25 cellular contexts compared by ENCODE assay signal in genomic region chrX:113586281-113586898, GRCh38.
DNase-seq lines count a peak whose midpoint lies in the region; FAIRE-seq and TF ChIP-seq lines count a peak whose summit lies in the region.
"Had no signal": no experiment of that assay in that cellular context is flagged by ENCODE, and none has a peak within 500 bp of the region (broad histone marks: within the 10 kb centered on the region; RNA-seq: fewer than 3 reads in every experiment).

No MANE protein-coding gene starts in this region.

- H3K18ac ChIP-seq in H9 (ENCODE audit: insufficient read length, low read depth, low read length): no peak overlapping the region

- H2BK5ac ChIP-seq in H9 (ENCODE audit: insufficient read length, low read length): no peak overlapping the region

- no peak overlapping the region for H3K56ac ChIP-seq in H9 (ENCODE audit: insufficient read length, low read depth, low read length)

- H3K36me3 Mint-ChIP-seq in H9 (ENCODE audit: insufficient read depth in 1 of 3, low read depth in 3 of 3) (peaks cover 9 to 26% (median 11%) of the 10 kb centered on the region in 3 experiments), chondrocyte (ENCODE audit: low read depth) (no peaks in the 10 kb centered on the region), nephron (ENCODE audit: low read depth) (no peaks in the 10 kb centered on the region)
- no peaks in the 10 kb centered on the region for H3K36me3 Mint-ChIP-seq in activated naive CD4-positive, alpha-beta T cell treated with anti-CD3 and anti-CD28 coated beads, Interleukin-2, amount 10 ng/mL, durations not matched to agents 7 days and 5 days
- H3K36me3 Mint-ChIP-seq: CD14-positive monocyte; CD8-positive, alpha-beta memory T cell had no signal

- DNase-seq in H9 (peak; percentile 22), chondrocyte (ENCODE audit: low spot score) (peak; percentile 57), kidney (peak; percentile 37), HEK293T (ENCODE audit: extremely low spot score) (no peak), C1 segment of cervical spinal cord (lab: John Stamatoyannopoulos, UW) (no peak), OCI-M1 (lab: John Stamatoyannopoulos, UW) (no peak)
- no peak for DNase-seq in activated naive CD4-positive, alpha-beta T cell treated with anti-CD3 and anti-CD28 coated beads, Interleukin-2, amount 10 ng/mL, durations not matched to agents 7 days and 5 days
- DNase-seq: CD4-positive, alpha-beta T cell; CD8-positive, alpha-beta memory T cell; DMS 273 treated with DMSO at 0.1 percent for 48 hours; DMS79; EL; GDM1; GOT3; H7; HFFc6 had no signal

- no peaks in the 10 kb centered on the region for H4K20me1 ChIP-seq in H9 (ENCODE audit: control insufficient read depth, insufficient read depth, insufficient read length)
- H4K20me1 ChIP-seq: BLaER1 had no signal

- intact Hi-C loops in kidney (cut with DNase I): no loop called here

- no peaks in the 10 kb centered on the region for H3K79me1 ChIP-seq in H9 (ENCODE audit: insufficient read depth, low read depth, low read length, poor library complexity, severe bottlenecking)

- H3K27ac Mint-ChIP-seq in H9 (peak overlapping the region in 1 of 3 experiments; percentile 56; a peak in 1 of 7 replicates), chondrocyte (ENCODE audit: unreplicated experiment) (no peak overlapping the region), nephron (peak overlapping the region in 2 of 3 experiments; percentile 76 to 78)
- H3K27ac Mint-ChIP-seq in activated naive CD4-positive, alpha-beta T cell treated with anti-CD3 and anti-CD28 coated beads, Interleukin-2, amount 10 ng/mL, durations not matched to agents 7 days and 5 days: no peak overlapping the region
- H3K27ac Mint-ChIP-seq: B cell; CD14-positive monocyte; CD4-positive, alpha-beta T cell; CD8-positive, alpha-beta memory T cell; HFFc6 had no signal

- no peak overlapping the region for H2BK120ac ChIP-seq in H9 (ENCODE audit: low read depth, low read length, poor library complexity, severe bottlenecking)

- no peak overlapping the region for H3K9ac ChIP-seq in H9 (ENCODE audit: extremely low read depth, insufficient read length, low read length)
- no peak overlapping the region for H3K9ac ChIP-seq in kidney (ENCODE audit: low read length in 2 of 2)
- H3K9ac ChIP-seq: BLaER1 had no signal

- no peak overlapping the region for H2AFZ ChIP-seq in H9 (ENCODE audit: low read length)

- H3K9me3 Mint-ChIP-seq in H9 (peaks cover 10 to 11% of the 10 kb centered on the region in 2 experiments), chondrocyte (ENCODE audit: low read depth) (peaks cover 5% of the 10 kb centered on the region), nephron (peaks cover 7% of the 10 kb centered on the region)
- H3K9me3 Mint-ChIP-seq in activated naive CD4-positive, alpha-beta T cell treated with anti-CD3 and anti-CD28 coated beads, Interleukin-2, amount 10 ng/mL, durations not matched to agents 7 days and 5 days: no peaks in the 10 kb centered on the region
- H3K9me3 Mint-ChIP-seq: HFFc6 had no signal

- H4K8ac ChIP-seq in H9 (replicated peaks; ENCODE audit: insufficient read length, low read depth, low read length): no peak overlapping the region

- CTCF ChIA-PET in HEK293T (lab: Yijun Ruan, JAX): no interaction called here
- CTCF ChIA-PET in activated naive CD4-positive, alpha-beta T cell treated with anti-CD3 and anti-CD28 coated beads, Interleukin-2, amount 10 ng/mL, durations not matched to agents 7 days and 5 days (lab: Charles Lee): no interaction called here

- H3K4me3 Mint-ChIP-seq in H9 (no peak overlapping the region), chondrocyte (ENCODE audit: unreplicated experiment) (no peak overlapping the region), nephron (no peak overlapping the region)
- no peak overlapping the region for H3K4me3 Mint-ChIP-seq in activated naive CD4-positive, alpha-beta T cell treated with anti-CD3 and anti-CD28 coated beads, Interleukin-2, amount 10 ng/mL, durations not matched to agents 7 days and 5 days
- H3K4me3 Mint-ChIP-seq: B cell; CD14-positive monocyte; CD4-positive, alpha-beta T cell; CD8-positive, alpha-beta memory T cell; HFFc6 had no signal

- no peak overlapping the region for H3K4me2 ChIP-seq in H9 (ENCODE audit: insufficient read depth, insufficient read length, low read length)
- H3K4me2 ChIP-seq: BLaER1 had no signal

- H2BK15ac ChIP-seq in H9 (ENCODE audit: low read depth, low read length): no peak overlapping the region

- no peaks in the 10 kb centered on the region for H3K27me3 ChIP-seq in H9 (ENCODE audit: insufficient read depth, low read length)

- H3K4me1 Mint-ChIP-seq in H9 (no peaks in the 10 kb centered on the region), chondrocyte (ENCODE audit: low read depth) (no peaks in the 10 kb centered on the region), nephron (peaks cover 22% of the 10 kb centered on the region)
- no peaks in the 10 kb centered on the region for H3K4me1 Mint-ChIP-seq in activated naive CD4-positive, alpha-beta T cell treated with anti-CD3 and anti-CD28 coated beads, Interleukin-2, amount 10 ng/mL, durations not matched to agents 7 days and 5 days
- H3K4me1 Mint-ChIP-seq: CD14-positive monocyte; CD8-positive, alpha-beta memory T cell had no signal

- H2BK20ac ChIP-seq in H9 (ENCODE audit: low read depth, low read length, poor library complexity, severe bottlenecking): no peak overlapping the region

- H4K5ac ChIP-seq in H9 (ENCODE audit: insufficient read length, low read depth, low read length): no peak overlapping the region

- H3K36me3 ChIP-seq in kidney (ENCODE audit: control insufficient read depth in 1 of 2, insufficient read depth in 2 of 2, low read length in 2 of 2): no peaks in the 10 kb centered on the region
- H3K36me3 ChIP-seq: BLaER1 had no signal

- no peaks in the 10 kb centered on the region for H3K23me2 ChIP-seq in H9 (ENCODE audit: insufficient read length, low read depth, low read length, poor library complexity, severe bottlenecking)

- H2BK12ac ChIP-seq in H9 (ENCODE audit: insufficient read length, low read depth, low read length): no peak overlapping the region

- POLR2A ChIA-PET in HEK293T (lab: Yijun Ruan, JAX): no interaction called here

- no peak overlapping the region for H3T11ph ChIP-seq in H9 (ENCODE audit: low read length)

- H3K27me3 Mint-ChIP-seq in H9 (ENCODE audit: low read depth): no peaks in the 10 kb centered on the region
- peaks cover 5% of the 10 kb centered on the region for H3K27me3 Mint-ChIP-seq in chondrocyte (ENCODE audit: low read depth)
- no peaks in the 10 kb centered on the region for H3K27me3 Mint-ChIP-seq in nephron (ENCODE audit: low read depth)
- no peaks in the 10 kb centered on the region for H3K27me3 Mint-ChIP-seq in activated naive CD4-positive, alpha-beta T cell treated with anti-CD3 and anti-CD28 coated beads, Interleukin-2, amount 10 ng/mL, durations not matched to agents 7 days and 5 days
- H3K27me3 Mint-ChIP-seq: B cell; CD4-positive, alpha-beta T cell had no signal

- no peaks in the 10 kb centered on the region for H3K9me3 ChIP-seq in H9 (ENCODE audit: control insufficient read depth, low read depth, low read length)
- H3K9me3 ChIP-seq in kidney (ENCODE audit: control insufficient read depth in 1 of 2, low read length in 2 of 2): no peaks in the 10 kb centered on the region

- no peak for FAIRE-seq in kidney (lab: Jason Lieb, UNC)
- FAIRE-seq: A204.1, D721Med, GM12878, GM19239 had no signal

- no peaks in the 10 kb centered on the region for H3K4me1 ChIP-seq in H9 (ENCODE audit: insufficient read depth, low read length)
- H3K4me1 ChIP-seq in kidney (ENCODE audit: control insufficient read depth in 1 of 2, insufficient read depth in 1 of 2, low read depth in 1 of 2, low read length in 2 of 2): no peaks in the 10 kb centered on the region
- H3K4me1 ChIP-seq: BLaER1 had no signal

- no peak overlapping the region; the same call in 1 of the 2 replicates for H3K14ac ChIP-seq in H9 (ENCODE audit: insufficient read depth, low read length)

- TF ChIP-seq CTCF in H9 (conservative IDR thresholded peaks at IDR 0.05): no peak
- TF ChIP-seq CTCF in chondrocyte (IDR thresholded peaks at IDR 0.05): no peak
- TF ChIP-seq CTCF in kidney (IDR thresholded peaks at IDR 0.05; ENCODE audit: borderline replicate concordance, extremely low read depth, insufficient read depth): no peak
- no peak for TF ChIP-seq CTCF in nephron (IDR thresholded peaks at IDR 0.05; ENCODE audit: unreplicated experiment in 3 of 3)

- no peak overlapping the region for H3K4me3 ChIP-seq in kidney (ENCODE audit: low read length in 2 of 2)
- H3K4me3 ChIP-seq: BLaER1, GM12878 had no signal

- no peak overlapping the region for H3K27ac ChIP-seq in H9 (ENCODE audit: insufficient read length, low read depth, low read length)
- H3K27ac ChIP-seq in kidney (ENCODE audit: low read depth in 2 of 2, low read length in 2 of 2): no peak overlapping the region
- H3K27ac ChIP-seq: 22Rv1, BLaER1 had no signal

- no peak overlapping the region for H3K23ac ChIP-seq in H9 (ENCODE audit: insufficient read length, low read depth, low read length)

- no peak overlapping the region for H4K91ac ChIP-seq in H9 (ENCODE audit: insufficient read length, low read depth, low read length)

- H3K4ac ChIP-seq in H9 (ENCODE audit: low read depth, low read length): no peak overlapping the region

- H3K79me2 ChIP-seq in H9 (ENCODE audit: insufficient read depth, low read length): no peaks in the 10 kb centered on the region

- WGBS in H9 (ENCODE audit: extremely low coverage, insufficient read length, low lambda C conversion rate): no CpG with 5 or more reads among the region's 15 CpGs

- no peak overlapping the region for H2AK5ac ChIP-seq in H9 (ENCODE audit: insufficient read length, low read length)

TF ChIP-seq in HEK293T, 16 proteins besides CTCF, POLR2A, EP300 and RAD21 (continues in another document):
- TF ChIP-seq FOXM1 (IDR thresholded peaks at IDR 0.05; ENCODE audit: borderline replicate concordance) (no peak), SUZ12 (IDR thresholded peaks at IDR 0.05) (no peak), L3MBTL2 (conservative IDR thresholded peaks at IDR 0.05) (no peak), ARNT (IDR thresholded peaks at IDR 0.05) (no peak), SP1 (IDR thresholded peaks at IDR 0.05) (no peak), HDGF (IDR thresholded peaks at IDR 0.05; ENCODE audit: borderline replicate concordance) (no peak), ZNF384 (IDR thresholded peaks at IDR 0.05) (no peak), NFRKB (IDR thresholded peaks at IDR 0.05) (no peak), LEF1 (IDR thresholded peaks at IDR 0.05; ENCODE audit: borderline replicate concordance) (no peak), PKNOX1 (IDR thresholded peaks at IDR 0.05) (no peak), TARDBP (IDR thresholded peaks at IDR 0.05) (no peak)

Comparison
In these comparisons a context has a peak if more than half of its experiments do, and no peak if none do; other contexts are left out.
1. DNase-seq: peak in H9 (single experiment), chondrocyte (single experiment) and kidney (single experiment); none in HEK293T (single experiment), C1 segment of cervical spinal cord (0 of 14), OCI-M1 (single experiment) and activated naive CD4-positive, alpha-beta T cell treated with anti-CD3 and anti-CD28 coated beads, Interleukin-2, amount 10 ng/mL, durations not matched to agents 7 days and 5 days (single experiment).
2. H3K27ac Mint-ChIP-seq: peak in nephron (2 of 3); none in chondrocyte (single experiment) and activated naive CD4-positive, alpha-beta T cell treated with anti-CD3 and anti-CD28 coated beads, Interleukin-2, amount 10 ng/mL, durations not matched to agents 7 days and 5 days (single experiment).